Comparison of ENCODE assay signal across 21 cellular contexts in the genomic region with DNA sequence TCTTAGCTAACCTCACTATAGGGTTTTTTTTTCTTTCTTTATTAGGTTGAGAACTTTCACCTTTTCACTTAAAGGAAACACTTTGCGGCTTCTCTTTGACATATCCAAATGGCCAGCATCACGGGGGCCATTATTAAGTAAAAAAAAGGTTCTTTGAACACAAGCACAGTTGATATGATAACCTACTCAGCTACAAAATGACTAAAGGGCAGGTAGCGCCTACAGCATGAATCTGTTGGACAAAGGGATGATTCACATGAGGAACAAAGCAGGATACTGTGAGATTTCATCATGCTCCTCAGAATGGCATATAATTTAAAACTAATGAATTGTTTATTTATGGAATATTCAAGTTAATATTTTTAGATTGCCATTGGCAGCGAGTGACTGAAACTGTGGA.
"Had no signal": no experiment of that assay in that cellular context is flagged by ENCODE, and none has a peak within 500 bp of the region (broad histone marks: within the 10 kb centered on the region; RNA-seq: fewer than 3 reads in every experiment).

No MANE protein-coding gene starts in this region.

- H3K9me3 ChIP-seq: sigmoid colon, spleen, tibial nerve had no signal

- DNase-seq: activated CD4-positive, alpha-beta memory T cell treated with anti-CD3 and anti-CD28 coated beads for 36 hours; activated CD4-positive, alpha-beta T cell treated with anti-CD3 and anti-CD28 coated beads for 36 hours; activated CD8-positive, alpha-beta memory T cell treated with anti-CD3 and anti-CD28 coated beads, Interleukin-2, amount 10 ng/mL, durations not matched to agents 7 days and 5 days; effector CD8-positive, alpha-beta T cell; foreskin fibroblast; hypothalamus; islet precursor cell; posterior cingulate gyrus; sigmoid colon; spleen; stimulated activated CD4-positive, alpha-beta T cell treated with anti-CD3 and anti-CD28 coated beads, Interleukin-4, amount 100 ng/mL, for 4 hours; stimulated activated naive CD4-positive, alpha-beta T cell treated with Interleukin-2 at 50 U/mL for 16 hours; T-helper 2 cell had no signal

- H3K4me1 ChIP-seq: sigmoid colon, spleen, tibial nerve had no signal

- H3K27me3 ChIP-seq: sigmoid colon, spleen, tibial nerve had no signal

- H3K4me3 ChIP-seq: lung, sigmoid colon, spleen, tibial nerve had no signal

- H3K27me3 Mint-ChIP-seq: activated CD4-positive, alpha-beta memory T cell treated with anti-CD3 and anti-CD28 coated beads for 36 hours; activated CD4-positive, alpha-beta T cell treated with anti-CD3 and anti-CD28 coated beads for 36 hours; activated CD8-positive, alpha-beta memory T cell treated with anti-CD3 and anti-CD28 coated beads, Interleukin-2, amount 10 ng/mL, durations not matched to agents 7 days and 5 days; activated naive CD8-positive, alpha-beta T cell; dendritic cell treated with granulocyte-macrophage colony-stimulating factor and Interleukin-4, amounts not matched to agents 40 ng/mL and 50 ng/mL, for 4 days; natural killer cell treated with Interleukin-12 subunit alpha and Interleukin-12 subunit beta and Interleukin-15 and Interleukin-18, amount 100 ng/mL, for 72 hours had no signal

- H3K4me3 Mint-ChIP-seq: activated CD4-positive, alpha-beta memory T cell treated with anti-CD3 and anti-CD28 coated beads for 36 hours; activated CD4-positive, alpha-beta T cell treated with anti-CD3 and anti-CD28 coated beads for 36 hours; activated CD8-positive, alpha-beta memory T cell treated with anti-CD3 and anti-CD28 coated beads, Interleukin-2, amount 10 ng/mL, durations not matched to agents 7 days and 5 days; activated naive CD8-positive, alpha-beta T cell; dendritic cell treated with granulocyte-macrophage colony-stimulating factor and Interleukin-4, amounts not matched to agents 40 ng/mL and 50 ng/mL, for 4 days; mesothelial cell of epicardium; natural killer cell treated with Interleukin-12 subunit alpha and Interleukin-12 subunit beta and Interleukin-15 and Interleukin-18, amount 100 ng/mL, for 72 hours; WTC11 had no signal

- H3K36me3 ChIP-seq: sigmoid colon, spleen, tibial nerve had no signal

- H3K9me3 Mint-ChIP-seq: activated CD4-positive, alpha-beta memory T cell treated with anti-CD3 and anti-CD28 coated beads for 36 hours; dendritic cell treated with granulocyte-macrophage colony-stimulating factor and Interleukin-4, amounts not matched to agents 40 ng/mL and 50 ng/mL, for 4 days; mesothelial cell of epicardium; natural killer cell treated with Interleukin-12 subunit alpha and Interleukin-12 subunit beta and Interleukin-15 and Interleukin-18, amount 100 ng/mL, for 72 hours; WTC11 had no signal

- H3K27ac Mint-ChIP-seq: activated CD4-positive, alpha-beta memory T cell treated with anti-CD3 and anti-CD28 coated beads for 36 hours; activated CD4-positive, alpha-beta T cell treated with anti-CD3 and anti-CD28 coated beads for 36 hours; activated CD8-positive, alpha-beta memory T cell treated with anti-CD3 and anti-CD28 coated beads, Interleukin-2, amount 10 ng/mL, durations not matched to agents 7 days and 5 days; activated naive CD8-positive, alpha-beta T cell; dendritic cell treated with granulocyte-macrophage colony-stimulating factor and Interleukin-4, amounts not matched to agents 40 ng/mL and 50 ng/mL, for 4 days; mesothelial cell of epicardium; natural killer cell treated with Interleukin-12 subunit alpha and Interleukin-12 subunit beta and Interleukin-15 and Interleukin-18, amount 100 ng/mL, for 72 hours; WTC11 had no signal

- H3K36me3 Mint-ChIP-seq: activated CD4-positive, alpha-beta memory T cell treated with anti-CD3 and anti-CD28 coated beads for 36 hours; activated CD8-positive, alpha-beta memory T cell treated with anti-CD3 and anti-CD28 coated beads, Interleukin-2, amount 10 ng/mL, durations not matched to agents 7 days and 5 days; activated naive CD8-positive, alpha-beta T cell; mesothelial cell of epicardium; natural killer cell treated with Interleukin-12 subunit alpha and Interleukin-12 subunit beta and Interleukin-15 and Interleukin-18, amount 100 ng/mL, for 72 hours; WTC11 had no signal

- H3K4me1 Mint-ChIP-seq: activated CD4-positive, alpha-beta T cell treated with anti-CD3 and anti-CD28 coated beads for 36 hours; activated CD8-positive, alpha-beta memory T cell treated with anti-CD3 and anti-CD28 coated beads, Interleukin-2, amount 10 ng/mL, durations not matched to agents 7 days and 5 days; mesothelial cell of epicardium; WTC11 had no signal

- FAIRE-seq: urothelium cell line had no signal
